Comparison of ENCODE assay signal across 8 cellular contexts in the genomic region with DNA sequence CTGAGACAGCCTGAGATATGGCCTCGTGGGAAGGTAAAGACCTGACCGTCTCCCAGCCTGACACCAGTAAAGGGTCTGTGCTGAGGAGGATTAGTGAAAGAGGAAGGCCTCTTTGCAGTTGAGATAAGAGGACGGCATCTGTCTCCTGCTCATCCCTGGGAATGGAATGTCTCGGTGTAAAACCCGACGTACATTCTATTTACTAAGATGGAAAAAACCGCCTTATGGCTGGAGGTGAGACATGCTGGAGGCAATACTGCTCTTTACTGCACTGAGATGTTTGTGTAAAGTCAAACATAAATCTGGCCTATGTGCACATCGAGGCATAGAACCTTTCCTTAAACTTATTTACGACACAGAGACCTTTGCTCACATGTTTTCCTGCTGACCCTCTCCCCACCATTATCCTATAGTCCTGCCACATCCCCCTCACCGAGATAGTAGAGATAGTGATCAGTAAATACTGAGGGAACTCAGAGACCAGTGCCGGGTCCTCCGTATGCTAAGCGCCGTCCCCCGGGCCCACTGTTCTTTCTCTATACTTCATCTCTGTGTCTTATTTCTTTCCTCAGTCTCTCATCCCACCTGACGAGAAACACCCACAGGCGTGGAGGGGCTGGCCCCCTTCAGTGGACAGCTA. TPM values are rescaled to one million over a fixed set of nuclear protein-coding genes. Genes with fewer than 3 reads are reported as not detected.
DNase-seq lines count a peak whose midpoint lies in the region; TF ChIP-seq lines count a peak whose summit lies in the region.
"Not testable (repeated sequence)": the region's sequence is repeated elsewhere in the genome, so short reads cannot be mapped to it uniquely, and the experiment has no call there.

No MANE protein-coding gene starts in this region.

- not testable (repeated sequence) for H3K36me3 ChIP-seq in CD4-positive, alpha-beta memory T cell (ENCODE audit: insufficient read depth, low read length); adipocyte (ENCODE audit: control insufficient read depth, insufficient read depth, low read length, severe bottlenecking); tibial artery
- peaks cover 39% of the 10 kb centered on the region for H3K36me3 ChIP-seq in endodermal cell (ENCODE audit: control insufficient read depth, insufficient read depth, low read length)

- peaks cover 38 to 68% (median 51%) of the 10 kb centered on the region in 4 donors for H3K4me1 Mint-ChIP-seq in CD4-positive, alpha-beta memory T cell
- peaks cover 31% of the 10 kb centered on the region for H3K4me1 Mint-ChIP-seq in endodermal cell
- peaks cover 59% of the 10 kb centered on the region for H3K4me1 Mint-ChIP-seq in nephron progenitor cell

- peak overlapping the region in 6 of 7 donors; percentile 1 to 81 (median 60) for H3K27ac Mint-ChIP-seq in CD4-positive, alpha-beta memory T cell
- peak overlapping the region; percentile 99 for H3K27ac Mint-ChIP-seq in endodermal cell
- peak overlapping the region; percentile 93 for H3K27ac Mint-ChIP-seq in nephron progenitor cell

- not testable (repeated sequence) for H3K9me3 ChIP-seq in CD4-positive, alpha-beta memory T cell (ENCODE audit: control insufficient read depth in 1 of 2, low read length in 2 of 2); adipocyte (ENCODE audit: control insufficient read depth, low read length); tibial artery
- H3K9me3 ChIP-seq in endodermal cell (ENCODE audit: control insufficient read depth, low read length), result peaks cover 37% of the 10 kb centered on the region

- DNase-seq in CD4-positive, alpha-beta memory T cell; adipocyte (ENCODE audit: low read depth); nephron progenitor cell; tibial artery: not testable (repeated sequence)
- DNase-seq in NCI-H1092 treated with DMSO at 0.1 percent for 48 hours (lab: John Stamatoyannopoulos, UW), result peak; percentile 9
- peak; percentile 58 for DNase-seq in endodermal cell
- DNase-seq in iris pigment epithelial cell (ENCODE audit: low read depth), result peak; percentile 47

- not testable (repeated sequence) for H3K27me3 Mint-ChIP-seq in CD4-positive, alpha-beta memory T cell; endodermal cell (ENCODE audit: insufficient read depth); nephron progenitor cell (ENCODE audit: low read depth, poor library complexity)

- POLR2A ChIA-PET in CD4-positive, alpha-beta memory T cell (lab: Charles Lee; ENCODE audit: partially characterized antibody), result interaction anchor here (1.0 to 4.2 kb wide), 3 partner anchors 9 to 1530 kb away, joined by 3 to 37 read pairs (median 4); a partner anchor contains a TSS

- not testable (repeated sequence) for H3K4me3 ChIP-seq in CD4-positive, alpha-beta memory T cell (ENCODE audit: low read length in 2 of 2); tibial artery
- H3K4me3 ChIP-seq in adipocyte (ENCODE audit: low read length) (peak overlapping the region; percentile 92), endodermal cell (ENCODE audit: low read length) (peak overlapping the region; percentile 92)

- H3K9me3 Mint-ChIP-seq in CD4-positive, alpha-beta memory T cell, result peaks cover 0 to 23% (median 13%) of the 10 kb centered on the region in 8 donors
- peaks cover 37% of the 10 kb centered on the region for H3K9me3 Mint-ChIP-seq in endodermal cell
- peaks cover 25% of the 10 kb centered on the region for H3K9me3 Mint-ChIP-seq in nephron progenitor cell

- CTCF ChIA-PET in CD4-positive, alpha-beta memory T cell (lab: Charles Lee; ENCODE audit: partially characterized antibody), result interaction anchor here (4.8 kb wide), 1 partner anchor 44 kb away, joined by 41 read pairs; no protein-coding TSS in a partner anchor

- peak overlapping the region in 7 of 8 donors; percentile 11 to 92 (median 72) for H3K4me3 Mint-ChIP-seq in CD4-positive, alpha-beta memory T cell
- peak overlapping the region; percentile 97 for H3K4me3 Mint-ChIP-seq in endodermal cell
- peak overlapping the region; percentile 54 for H3K4me3 Mint-ChIP-seq in nephron progenitor cell

- not testable (repeated sequence) for TF ChIP-seq CTCF in VCaP (conservative IDR thresholded peaks at IDR 0.05); endodermal cell (conservative IDR thresholded peaks at IDR 0.05); nephron progenitor cell (IDR thresholded peaks at IDR 0.05); tibial artery (IDR thresholded peaks at IDR 0.05)

- intact Hi-C loops in CD4-positive, alpha-beta memory T cell (cut with micrococcal nuclease), result loop anchor here (5.0 to 10.0 kb wide), 2 partner anchors 547 to 1520 kb away; a partner anchor contains a TSS
- intact Hi-C loops in tibial artery (cut with DNase I; ENCODE audit: low total_unique reads), result loop anchor here (5.0 to 10.0 kb wide), 4 partner anchors 43 to 550 kb away; a partner anchor contains a TSS

- not testable (repeated sequence) for H3K27me3 ChIP-seq in CD4-positive, alpha-beta memory T cell (ENCODE audit: insufficient read depth, low read length); adipocyte (replicated peaks; ENCODE audit: control insufficient read depth, insufficient read depth, low read length); endodermal cell (ENCODE audit: control insufficient read depth, insufficient read depth, low read length, poor library complexity, severe bottlenecking); tibial artery

- peak overlapping the region; percentile 93 for H3K9ac ChIP-seq in adipocyte (ENCODE audit: low read length)
- peak overlapping the region; percentile 75 for H3K9ac ChIP-seq in endodermal cell (ENCODE audit: extremely low read depth, low read length, poor library complexity, severe bottlenecking)

- 51 to 90% methylated on average over 2 to 17 of the region's 17 CpGs for WGBS in endodermal cell (ENCODE audit: insufficient coverage in 1 of 2, insufficient read length in 1 of 2), 2 experiments

- H3K4me1 ChIP-seq in CD4-positive, alpha-beta memory T cell (ENCODE audit: insufficient read depth, low read length), result peaks cover 56% of the 10 kb centered on the region
- peaks cover 49% of the 10 kb centered on the region for H3K4me1 ChIP-seq in adipocyte (ENCODE audit: control insufficient read depth, insufficient read depth, low read length)
- not testable (repeated sequence) for H3K4me1 ChIP-seq in endodermal cell (ENCODE audit: control insufficient read depth, insufficient read depth, low read length)
- H3K4me1 ChIP-seq in tibial artery, result peaks cover 0 to 51% (median 35%) of the 10 kb centered on the region in 4 donors

- not testable (repeated sequence) for H3K27ac ChIP-seq in CD4-positive, alpha-beta memory T cell (ENCODE audit: low read depth, low read length)
- H3K27ac ChIP-seq in VCaP, result peak overlapping the region; percentile 93
- H3K27ac ChIP-seq in endodermal cell (ENCODE audit: low read depth, low read length), result peak overlapping the region; percentile 70
- peak overlapping the region; percentile 87 to 92 for H3K27ac ChIP-seq in tibial artery

- H3K36me3 Mint-ChIP-seq in CD4-positive, alpha-beta memory T cell, result peaks cover 30 to 41% of the 10 kb centered on the region in 2 donors
- peaks cover 53% of the 10 kb centered on the region for H3K36me3 Mint-ChIP-seq in endodermal cell (ENCODE audit: low read depth)
- H3K36me3 Mint-ChIP-seq in nephron progenitor cell (ENCODE audit: low read depth), result peaks cover 45% of the 10 kb centered on the region

RNA-seq across cellular contexts. Expression of a gene that starts 2.2 kb away (rescaled TPM):
- total RNA-seq in CD4-positive, alpha-beta memory T cell, result 10 to 100 TPM; 69.9 to 74.8 TPM
- 100 to 1,000 TPM in 1 of 2 donors, 10 to 100 TPM in 1; 88.5 to 112 TPM for polyA plus RNA-seq in CD4-positive, alpha-beta memory T cell
- 100 to 1,000 TPM; 483 to 623 TPM for total RNA-seq in endodermal cell
- 313 TPM for polyA plus RNA-seq in endodermal cell (2013, experiment 1 of 2)
- 304 TPM for polyA plus RNA-seq in endodermal cell (2013, experiment 2 of 2)

Comparison
In these comparisons a context has a peak if more than half of its experiments do, and no peak if none do; other contexts are left out.
1. RNA of a gene that starts 2.2 kb away (total RNA-seq): 483 to 623 TPM in endodermal cell; 69.9 to 74.8 TPM in CD4-positive, alpha-beta memory T cell; every median in the first group is over 4 times any median in the second.
2. Peak in every context shown above with its lines, with median percentiles within 50 percentile points of each other: H3K27ac Mint-ChIP-seq and H3K4me3 Mint-ChIP-seq.